In the genomic region with DNA sequence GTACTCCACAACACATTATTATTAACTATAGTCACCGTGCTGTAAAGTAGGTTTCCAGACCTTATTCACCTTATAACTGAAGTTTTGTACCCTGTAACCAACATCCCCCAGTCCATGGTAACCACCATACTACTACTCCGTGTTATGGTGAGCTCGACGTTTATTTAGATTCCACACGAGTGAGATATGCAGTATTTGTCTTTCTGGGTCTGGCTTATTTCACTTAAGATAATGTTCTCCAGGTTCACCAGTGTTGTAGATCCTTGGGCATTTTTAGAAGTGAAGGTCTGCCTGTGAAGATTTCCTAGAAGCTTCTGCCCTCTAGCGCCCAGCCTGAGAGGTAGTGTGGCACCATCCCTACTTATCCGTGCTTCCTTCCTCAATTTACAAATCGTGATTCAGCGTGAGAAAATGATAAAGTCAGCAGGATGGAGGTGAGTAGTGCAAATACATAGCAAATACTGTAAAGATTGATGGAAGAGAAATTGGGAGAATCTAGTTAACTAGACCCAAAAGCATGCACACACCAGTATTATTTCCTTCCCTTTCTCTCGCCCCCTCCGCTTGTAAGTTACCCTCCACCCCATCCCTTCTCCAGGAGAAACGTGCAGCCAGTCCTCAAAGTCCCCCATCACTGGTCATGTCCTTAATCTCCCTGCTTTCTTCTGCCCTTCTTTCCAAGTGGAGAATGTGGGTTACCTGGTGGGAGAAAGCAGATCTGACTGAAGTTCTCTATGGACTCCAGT, we compare ENCODE assay signal across 8 cellular contexts. TPM values are rescaled to one million over a fixed set of nuclear protein-coding genes. Genes with fewer than 3 reads are reported as not detected.
DNase-seq lines count a peak whose midpoint lies in the region; ATAC-seq and TF ChIP-seq lines count a peak whose summit lies in the region.

No MANE protein-coding gene starts in this region.

- H2BK120ac ChIP-seq in mesendoderm (ENCODE audit: low read depth, low read length) = no peak overlapping the region

- H3K4me1 ChIP-seq in mesendoderm (ENCODE audit: control insufficient read depth, low read depth, low read length) (no peaks in the 10 kb centered on the region), thoracic aorta (ENCODE audit: control insufficient read depth in 1 of 2, low read depth in 2 of 2) (no peaks in the 10 kb centered on the region)

- no peak overlapping the region for H3K9ac ChIP-seq in mesendoderm (ENCODE audit: low read length)

- no peak overlapping the region for H3K23ac ChIP-seq in mesendoderm (ENCODE audit: low read length)

- no peak overlapping the region for H2BK5ac ChIP-seq in mesendoderm (ENCODE audit: low read length)

- no peaks in the 10 kb centered on the region for H3K27me3 ChIP-seq in AG04450 (ENCODE audit: control insufficient read depth, insufficient read depth, low read length)
- no peaks in the 10 kb centered on the region for H3K27me3 ChIP-seq in dorsolateral prefrontal cortex
- no peaks in the 10 kb centered on the region for H3K27me3 ChIP-seq in mesendoderm (ENCODE audit: insufficient read depth, low read length, poor library complexity)
- no peaks in the 10 kb centered on the region for H3K27me3 ChIP-seq in thoracic aorta (replicated peaks; ENCODE audit: insufficient read depth)

- no peak for ATAC-seq in thoracic aorta (ENCODE audit: insufficient number of reproducible peaks, low FRiP score, low read depth)
- ATAC-seq in HG03175 (IDR thresholded peaks at IDR 0.05; ENCODE audit: unreplicated experiment) = no peak

- no peaks in the 10 kb centered on the region for H3K36me3 ChIP-seq in mesendoderm (ENCODE audit: control insufficient read depth, insufficient read depth, low read length)
- no peaks in the 10 kb centered on the region for H3K36me3 ChIP-seq in thoracic aorta

- WGBS in mesendoderm (ENCODE audit: extremely low coverage, insufficient coverage, low lambda C conversion rate) = no CpG with 5 or more reads among the region's 12 CpGs

- H3K27ac ChIP-seq in AG04450 (ENCODE audit: low read depth, low read length) (no peak overlapping the region), dorsolateral prefrontal cortex (no peak overlapping the region), mesendoderm (ENCODE audit: low read depth, low read length) (no peak overlapping the region), thoracic aorta (no peak overlapping the region)

- H3K4me3 ChIP-seq in AG04450 (ENCODE audit: low read depth, low read length) (no peak overlapping the region), dorsolateral prefrontal cortex (no peak overlapping the region), mesendoderm (ENCODE audit: low read length) (no peak overlapping the region), thoracic aorta (no peak overlapping the region)

- H4K5ac ChIP-seq in mesendoderm (ENCODE audit: low read length) = no peak overlapping the region

- DNase-seq in AG04450 (ENCODE audit: low read depth, low spot score) (peak; percentile 49), M059J (ENCODE audit: low read depth) (peak; percentile 69), T-helper 9 cell (peak; percentile 12), dorsolateral prefrontal cortex (peak in 7 of 10 donors; percentile 17 to 59 (median 54)), mesendoderm (peak; percentile 73), thoracic aorta (ENCODE audit: low spot score) (no peak)

- H3K18ac ChIP-seq in mesendoderm (ENCODE audit: low read length) = no peak overlapping the region

- no peak overlapping the region for H2BK15ac ChIP-seq in mesendoderm (replicated peaks; ENCODE audit: low read depth)

- no peak overlapping the region for H2AK5ac ChIP-seq in mesendoderm (ENCODE audit: low read length)

- TF ChIP-seq CTCF in AG04450 (IDR thresholded peaks at IDR 0.05; ENCODE audit: low read depth, low read length) = peak; percentile 91
- TF ChIP-seq CTCF in GM12874 (IDR thresholded peaks at IDR 0.05; ENCODE audit: insufficient read depth, low read depth, low read length) = peak; percentile 72
- TF ChIP-seq CTCF in dorsolateral prefrontal cortex (IDR thresholded peaks at IDR 0.05 in 54 of 56, conservative IDR thresholded peaks at IDR 0.05 in 2 of 56; ENCODE audit: low read depth in 1 of 56, partially characterized antibody in 56 of 56) = peak; percentile 46 to 85 (median 72)
- peak; percentile 45 for TF ChIP-seq CTCF in thoracic aorta (IDR thresholded peaks at IDR 0.05)

- intact Hi-C loops in dorsolateral prefrontal cortex (cut with DNase I) = loop anchor here (5.0 to 10.0 kb wide), 3 partner anchors 223 to 356 kb away; no protein-coding TSS in a partner anchor

- H3K4ac ChIP-seq in mesendoderm (ENCODE audit: low read depth, low read length) = no peak overlapping the region

- CTCF ChIA-PET in AG04450 (lab: Charles Lee) = interaction anchor here (0.6 to 2.4 kb wide), 21 partner anchors 8 to 254 kb away, joined by 3 to 43 read pairs (median 6); partner anchors contain the start of genes EXOC8 and SPRTN

- POLR2A ChIA-PET in AG04450 (lab: Yijun Ruan, JAX) = no interaction called here

- H3K79me1 ChIP-seq in mesendoderm (ENCODE audit: low read length) = no peaks in the 10 kb centered on the region

- H3K79me2 ChIP-seq in mesendoderm (ENCODE audit: control insufficient read depth, insufficient read depth, low read length) = no peaks in the 10 kb centered on the region

- H3K9me3 ChIP-seq in AG04450 (ENCODE audit: control insufficient read depth, insufficient read depth, low read length) (no peaks in the 10 kb centered on the region), thoracic aorta (no peaks in the 10 kb centered on the region)

- H3K4me2 ChIP-seq in mesendoderm (ENCODE audit: low read length) = no peak overlapping the region

- no peak overlapping the region for H4K8ac ChIP-seq in mesendoderm (ENCODE audit: low read depth, low read length)

- no peak overlapping the region for H3K56ac ChIP-seq in mesendoderm (ENCODE audit: low read length)

RNA-seq across cellular contexts. Expression of gene DISC1, which starts 36.0 kb away (rescaled TPM):
- 5.0 and 5.4 TPM in 2 replicates for polyA plus RNA-seq in AG04450 (2011; rRNA removed)
- 11.5 and 16.8 TPM in 2 replicates for polyA minus RNA-seq in AG04450 (2011; rRNA and poly(A)+ RNA removed)
- 3.9 and 5.8 TPM in 2 replicates for total RNA-seq in M059J (2014; rRNA removed; shearing (Covaris generic))
- total RNA-seq in dorsolateral prefrontal cortex = 10 to 100 TPM in 100 of 120 experiments, 1 to 10 TPM in 20; 6.5 to 25.1 (median 12.5) TPM
- 1.3 TPM for polyA plus RNA-seq in mesendoderm (2013, experiment 1 of 2)
- polyA plus RNA-seq in mesendoderm (2013, experiment 2 of 2) = 1.2 TPM
- total RNA-seq in thoracic aorta = 10 to 100 TPM; 13.1 to 26.9 TPM
